In the genomic region with DNA sequence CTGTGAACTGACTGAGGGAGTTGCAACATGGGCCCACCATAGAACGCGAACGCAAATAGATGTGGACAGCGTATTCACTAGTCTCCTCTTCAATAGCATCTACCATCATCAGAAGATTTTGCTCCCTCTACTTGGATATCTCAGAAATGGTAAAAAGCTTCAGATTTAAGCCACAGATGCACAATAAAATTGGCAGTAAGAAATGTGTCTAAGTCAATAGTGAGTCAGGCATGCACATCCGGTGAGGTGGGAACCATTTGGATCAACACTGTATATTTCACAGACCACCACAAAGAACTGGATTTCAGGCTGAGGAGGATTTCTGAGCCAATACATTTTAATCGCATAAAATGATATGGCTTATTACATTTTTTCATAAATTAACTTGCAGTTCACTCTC, we compare ENCODE assay signal across 23 cellular contexts.
DNase-seq lines count a peak whose midpoint lies in the region; FAIRE-seq and TF ChIP-seq lines count a peak whose summit lies in the region.
"Had no signal": no experiment of that assay in that cellular context is flagged by ENCODE, and none has a peak within 500 bp of the region (broad histone marks: within the 10 kb centered on the region; RNA-seq: fewer than 3 reads in every experiment).

No MANE protein-coding gene starts in this region.

- H3K9me3 ChIP-seq in astrocyte (ENCODE audit: insufficient read depth, low read depth, low read length): no peaks in the 10 kb centered on the region
- H3K9me3 ChIP-seq in mesenchymal stem cell (ENCODE audit: control insufficient read depth, low read length): no peaks in the 10 kb centered on the region
- H3K9me3 ChIP-seq: BLaER1, Caco-2 had no signal

- no peaks in the 10 kb centered on the region for H4K20me1 ChIP-seq in astrocyte (ENCODE audit: insufficient read depth, low read length)
- H4K20me1 ChIP-seq: BLaER1 had no signal

- peaks cover under 1% of the 10 kb centered on the region for H3K9me3 Mint-ChIP-seq in astrocyte (ENCODE audit: unreplicated experiment)
- H3K9me3 Mint-ChIP-seq: CD8-positive, alpha-beta T cell had no signal

- H3K79me2 ChIP-seq in astrocyte (ENCODE audit: insufficient read depth, low read length): no peaks in the 10 kb centered on the region

- H3K4me2 ChIP-seq in astrocyte (ENCODE audit: low read length) (no peak overlapping the region), mesenchymal stem cell (ENCODE audit: low read length, poor library complexity, severe bottlenecking) (no peak overlapping the region)
- H3K4me2 ChIP-seq: BLaER1 had no signal

- TF ChIP-seq CTCF in astrocyte (IDR thresholded peaks at IDR 0.05; ENCODE audit: insufficient read depth, low read depth, low read length): no peak

- no peak overlapping the region for H3K18ac ChIP-seq in mesenchymal stem cell (ENCODE audit: low read depth in 1 of 2, low read length in 2 of 2)

- H2AFZ ChIP-seq in astrocyte (ENCODE audit: low read depth, low read length): no peak overlapping the region
- H2AFZ ChIP-seq in mesenchymal stem cell (ENCODE audit: low read depth, low read length): no peak overlapping the region
- H2AFZ ChIP-seq: GM23248 had no signal

- H2BK15ac ChIP-seq in mesenchymal stem cell (ENCODE audit: low read depth, poor library complexity, severe bottlenecking): no peak overlapping the region

- no peaks in the 10 kb centered on the region for H3K79me1 ChIP-seq in mesenchymal stem cell (replicated peaks; ENCODE audit: low read length, poor library complexity, severe bottlenecking)

- no peaks in the 10 kb centered on the region for H3K27me3 Mint-ChIP-seq in astrocyte (ENCODE audit: low read depth, unreplicated experiment)
- H3K27me3 Mint-ChIP-seq: B cell; CD4-positive, CD25-positive, alpha-beta regulatory T cell had no signal

- no peak overlapping the region for H4K91ac ChIP-seq in mesenchymal stem cell (ENCODE audit: low read length)

- DNase-seq in Daoy (ENCODE audit: low read depth) (peak; percentile 57), M059J (ENCODE audit: low read depth) (peak; percentile 35), astrocyte (ENCODE audit: low read depth) (peak; percentile 26), mesenchymal stem cell (no peak), GDM1 (lab: John Stamatoyannopoulos, UW) (no peak), GM19238 (ENCODE audit: insufficient read length, low spot score) (no peak)
- no peak for DNase-seq in activated effector memory CD4-positive, alpha-beta T cell treated with anti-CD3 and anti-CD28 coated beads, Interleukin-2, amount 50 U/mL, for 16 hours
- DNase-seq: Caco-2; CD4-positive, CD25-positive, alpha-beta regulatory T cell; CD8-positive, alpha-beta T cell; DMS153; DND-41; GM23248; H7; HCEC 1CT had no signal

- no peak for FAIRE-seq in astrocyte (lab: Jason Lieb, UNC)
- FAIRE-seq: A204.1, GM12892, GM19239, H1 had no signal

- no peak overlapping the region for H3K27ac ChIP-seq in astrocyte (ENCODE audit: low read depth, low read length)
- no peak overlapping the region for H3K27ac ChIP-seq in mesenchymal stem cell (ENCODE audit: low read length, poor library complexity, severe bottlenecking)
- H3K27ac ChIP-seq: 22Rv1, BLaER1, C4-2B, GM23248 had no signal

- peaks cover 26% of the 10 kb centered on the region for H3K4me1 Mint-ChIP-seq in astrocyte (ENCODE audit: low read depth, unreplicated experiment)
- H3K4me1 Mint-ChIP-seq: B cell had no signal

- no peak overlapping the region for H3K4me3 ChIP-seq in astrocyte (ENCODE audit: insufficient read depth, low read depth, low read length)
- no peak overlapping the region for H3K4me3 ChIP-seq in mesenchymal stem cell (ENCODE audit: insufficient read depth in 1 of 2, low read depth in 1 of 2, low read length in 2 of 2)
- H3K4me3 ChIP-seq: BLaER1, GM23248 had no signal

- H2BK120ac ChIP-seq in mesenchymal stem cell (ENCODE audit: low read depth, low read length): no peak overlapping the region

- no peak overlapping the region for H3K23ac ChIP-seq in mesenchymal stem cell (ENCODE audit: low read length in 2 of 2)

- H3K27me3 ChIP-seq in astrocyte (ENCODE audit: insufficient read depth, low read length) (no peaks in the 10 kb centered on the region), mesenchymal stem cell (ENCODE audit: control insufficient read depth in 1 of 2, insufficient read depth in 1 of 2, low read length in 2 of 2) (no peaks in the 10 kb centered on the region)
- H3K27me3 ChIP-seq: BLaER1 had no signal

- no peak overlapping the region for H3K14ac ChIP-seq in mesenchymal stem cell (ENCODE audit: low read length in 2 of 2)

- H2BK12ac ChIP-seq in mesenchymal stem cell (ENCODE audit: low read length in 2 of 2): no peak overlapping the region

- 98% methylated on average over 6 of the region's 6 CpGs for WGBS in mesenchymal stem cell

- no peak overlapping the region for H2BK5ac ChIP-seq in mesenchymal stem cell (ENCODE audit: low read depth, low read length, poor library complexity, severe bottlenecking)

- H3K27ac Mint-ChIP-seq in astrocyte (ENCODE audit: unreplicated experiment): no peak overlapping the region
- H3K27ac Mint-ChIP-seq: B cell; CD4-positive, CD25-positive, alpha-beta regulatory T cell; CD8-positive, alpha-beta T cell had no signal

- peak overlapping the region; percentile 18 for H2AK5ac ChIP-seq in mesenchymal stem cell (ENCODE audit: low read length, severe bottlenecking)

- no peak overlapping the region for H4K8ac ChIP-seq in mesenchymal stem cell (ENCODE audit: low read length)

- H3K4ac ChIP-seq in mesenchymal stem cell (ENCODE audit: low read depth in 1 of 2, low read length in 2 of 2): no peak overlapping the region

- peaks cover 15% of the 10 kb centered on the region for H3K4me1 ChIP-seq in astrocyte (ENCODE audit: insufficient read depth, low read length)
- H3K4me1 ChIP-seq in mesenchymal stem cell (ENCODE audit: control insufficient read depth, insufficient read depth, low read depth, low read length): peaks cover 19% of the 10 kb centered on the region
- H3K4me1 ChIP-seq: BLaER1, Caco-2 had no signal

- H3K4me3 Mint-ChIP-seq in astrocyte (ENCODE audit: unreplicated experiment): no peak overlapping the region
- H3K4me3 Mint-ChIP-seq: B cell; CD4-positive, CD25-positive, alpha-beta regulatory T cell; CD8-positive, alpha-beta T cell had no signal

- H3K36me3 Mint-ChIP-seq in astrocyte (ENCODE audit: low read depth, unreplicated experiment): no peaks in the 10 kb centered on the region
- H3K36me3 Mint-ChIP-seq: CD4-positive, CD25-positive, alpha-beta regulatory T cell; CD8-positive, alpha-beta T cell had no signal

- H3K9ac ChIP-seq in astrocyte (ENCODE audit: low read length): no peak overlapping the region
- no peak overlapping the region for H3K9ac ChIP-seq in mesenchymal stem cell (ENCODE audit: low read length)
- H3K9ac ChIP-seq: BLaER1, GM23248 had no signal

- H3K36me3 ChIP-seq in astrocyte (ENCODE audit: insufficient read depth, low read length): no peaks in the 10 kb centered on the region
- no peaks in the 10 kb centered on the region for H3K36me3 ChIP-seq in mesenchymal stem cell (ENCODE audit: control insufficient read depth in 1 of 2, insufficient read depth in 2 of 2, low read depth in 1 of 2, low read length in 2 of 2)
- H3K36me3 ChIP-seq: BLaER1 had no signal

Comparison
In these comparisons a context has a peak if more than half of its experiments do, and no peak if none do; other contexts are left out.
1. DNase-seq: peak in Daoy (single experiment), M059J (single experiment) and astrocyte (single experiment); none in mesenchymal stem cell (single experiment), activated effector memory CD4-positive, alpha-beta T cell treated with anti-CD3 and anti-CD28 coated beads, Interleukin-2, amount 50 U/mL, for 16 hours (single experiment), GDM1 (single experiment) and GM19238 (single experiment).